In the genomic region with DNA sequence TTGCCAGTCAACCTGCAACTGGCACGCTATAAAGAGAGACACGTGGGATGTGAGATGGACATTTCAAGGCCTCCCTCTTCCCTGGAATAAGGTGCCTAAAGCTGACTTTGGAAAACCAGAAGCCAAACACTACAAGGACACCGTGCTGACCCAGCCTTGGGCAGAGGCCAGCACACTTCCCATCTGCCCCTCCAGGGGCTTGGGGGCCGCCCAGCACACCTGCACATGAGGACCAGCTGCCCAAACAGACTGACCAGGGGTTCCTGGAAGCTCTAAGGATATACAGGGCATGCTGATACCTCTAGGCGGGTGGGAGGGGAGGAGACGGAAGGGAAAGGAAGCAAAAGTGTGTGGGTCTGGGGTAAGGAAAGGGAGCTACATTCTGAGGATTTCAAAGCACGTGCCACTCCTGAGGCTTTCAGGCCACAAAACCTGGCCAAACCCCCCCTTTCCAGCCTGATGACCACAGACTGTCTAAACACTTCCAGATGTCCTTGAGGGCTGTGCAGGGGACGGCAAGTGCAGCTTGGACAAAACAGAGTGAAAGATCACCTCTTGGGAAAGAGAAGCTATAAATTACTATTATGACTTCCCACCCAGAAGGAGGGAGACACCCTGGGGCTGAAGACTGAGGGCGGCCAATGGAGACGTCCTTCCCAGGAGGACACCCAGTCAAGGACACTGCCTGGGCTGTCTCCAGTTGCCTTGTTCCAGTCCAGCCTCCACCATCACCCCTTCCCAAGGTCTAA, we compare ENCODE assay signal across 2 cellular contexts.
A peak's percentile ranks its signal among the peaks of the same experiment; 100 is the strongest.
TF ChIP-seq lines count a peak whose summit lies in the region.

No MANE protein-coding gene starts in this region.

TF ChIP-seq in HEK293T, 16 proteins besides CTCF, POLR2A, EP300 and RAD21:
- TF ChIP-seq, protein P1, sequence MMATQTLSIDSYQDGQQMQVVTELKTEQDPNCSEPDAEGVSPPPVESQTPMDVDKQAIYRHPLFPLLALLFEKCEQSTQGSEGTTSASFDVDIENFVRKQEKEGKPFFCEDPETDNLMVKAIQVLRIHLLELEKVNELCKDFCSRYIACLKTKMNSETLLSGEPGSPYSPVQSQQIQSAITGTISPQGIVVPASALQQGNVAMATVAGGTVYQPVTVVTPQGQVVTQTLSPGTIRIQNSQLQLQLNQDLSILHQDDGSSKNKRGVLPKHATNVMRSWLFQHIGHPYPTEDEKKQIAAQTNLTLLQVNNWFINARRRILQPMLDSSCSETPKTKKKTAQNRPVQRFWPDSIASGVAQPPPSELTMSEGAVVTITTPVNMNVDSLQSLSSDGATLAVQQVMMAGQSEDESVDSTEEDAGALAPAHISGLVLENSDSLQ (IDR thresholded peaks at IDR 0.05), result peak; percentile 60
- TF ChIP-seq HDGF (IDR thresholded peaks at IDR 0.05; ENCODE audit: borderline replicate concordance), result no peak
TF ChIP-seq in HEK293T: peak in this region for 1.

TF ChIP-seq in SK-N-SH, 30 proteins besides CTCF, POLR2A, EP300 and RAD21:
- TF ChIP-seq MXI1 (IDR thresholded peaks at IDR 0.05; ENCODE audit: low read depth, low read length) (no peak), JUND (IDR thresholded peaks at IDR 0.05) (no peak), EZH2phosphoT487 (IDR thresholded peaks at IDR 0.05; ENCODE audit: borderline replicate concordance, low read depth) (no peak), GABPA (IDR thresholded peaks at IDR 0.05; ENCODE audit: low read depth) (no peak), TCF12 (IDR thresholded peaks at IDR 0.05) (peak; percentile 55; the same call in 1 of the 2 replicates)
